In genomic region chr3:130699765-130700164, GRCh38 we compare ENCODE assay signal across 8 cellular contexts. TPM values are rescaled to one million over a fixed set of nuclear protein-coding genes. Genes with fewer than 3 reads are reported as not detected.
DNase-seq lines count a peak whose midpoint lies in the region; ATAC-seq, FAIRE-seq and TF ChIP-seq lines count a peak whose summit lies in the region.

No MANE protein-coding gene starts in this region.

- no peaks in the 10 kb centered on the region for H3K9me2 ChIP-seq in GM23338 (ENCODE audit: insufficient read depth)

- H3K9me3 Mint-ChIP-seq in Calu3 (ENCODE audit: low read depth, unreplicated experiment) (no peaks in the 10 kb centered on the region), GM23338 (no peaks in the 10 kb centered on the region), glutamatergic neuron (ENCODE audit: unreplicated experiment) (no peaks in the 10 kb centered on the region)
- no peaks in the 10 kb centered on the region for H3K9me3 Mint-ChIP-seq in activated naive CD4-positive, alpha-beta T cell treated with anti-CD3 and anti-CD28 coated beads, Interleukin-2, amount 10 ng/mL, durations not matched to agents 7 days and 5 days

- no peak overlapping the region for H3K4me3 ChIP-seq in GM23338
- no peak overlapping the region for H3K4me3 ChIP-seq in aorta (ENCODE audit: low read length in 2 of 2)

- no peaks in the 10 kb centered on the region for H3K9me3 ChIP-seq in aorta (ENCODE audit: control insufficient read depth, low read length)

- no peaks in the 10 kb centered on the region for H3F3A ChIP-seq in GM23338 (replicated peaks; ENCODE audit: low read depth)

- no peaks in the 10 kb centered on the region for H3K27me3 ChIP-seq in GM23338 (ENCODE audit: insufficient read depth)
- H3K27me3 ChIP-seq in aorta (ENCODE audit: control insufficient read depth in 1 of 2, insufficient read depth in 2 of 2, low read length in 1 of 2): no peaks in the 10 kb centered on the region

- DNase-seq in Calu3: peak; percentile 44
- peak; percentile 69 for DNase-seq in GM23338 (ENCODE audit: low spot score)
- peak; percentile 53 for DNase-seq in RPMI8226
- no peak for DNase-seq in glutamatergic neuron
- no peak for DNase-seq in aorta
- no peak for DNase-seq in activated naive CD4-positive, alpha-beta T cell treated with anti-CD3 and anti-CD28 coated beads, Interleukin-2, amount 10 ng/mL, durations not matched to agents 7 days and 5 days
- no peak for DNase-seq in OCI-M2 (lab: John Stamatoyannopoulos, UW; ENCODE audit: unreplicated experiment)
- no peak for DNase-seq in frontal cortex (ENCODE audit: low spot score in 2 of 2)

- H3K4me3 Mint-ChIP-seq in Calu3 (ENCODE audit: low read depth, unreplicated experiment) (no peak overlapping the region), GM23338 (no peak overlapping the region), glutamatergic neuron (ENCODE audit: unreplicated experiment) (no peak overlapping the region)
- H3K4me3 Mint-ChIP-seq in activated naive CD4-positive, alpha-beta T cell treated with anti-CD3 and anti-CD28 coated beads, Interleukin-2, amount 10 ng/mL, durations not matched to agents 7 days and 5 days: no peak overlapping the region

- H3K27me3 Mint-ChIP-seq in Calu3 (ENCODE audit: unreplicated experiment) (no peaks in the 10 kb centered on the region), GM23338 (ENCODE audit: insufficient read depth, low read depth, poor library complexity) (no peaks in the 10 kb centered on the region), glutamatergic neuron (ENCODE audit: unreplicated experiment) (no peaks in the 10 kb centered on the region)
- no peaks in the 10 kb centered on the region for H3K27me3 Mint-ChIP-seq in activated naive CD4-positive, alpha-beta T cell treated with anti-CD3 and anti-CD28 coated beads, Interleukin-2, amount 10 ng/mL, durations not matched to agents 7 days and 5 days

- H3K36me3 ChIP-seq in GM23338 (ENCODE audit: insufficient read depth): peaks cover 3% of the 10 kb centered on the region; the same call in 1 of the 2 replicates
- peaks cover 3 to 7% of the 10 kb centered on the region in 2 donors for H3K36me3 ChIP-seq in aorta (ENCODE audit: control insufficient read depth in 1 of 2, insufficient read depth in 2 of 2, low read length in 1 of 2)

- no peak overlapping the region for H3K27ac Mint-ChIP-seq in Calu3 (ENCODE audit: unreplicated experiment)
- H3K27ac Mint-ChIP-seq in GM23338: no peak overlapping the region
- H3K27ac Mint-ChIP-seq in glutamatergic neuron (ENCODE audit: unreplicated experiment): no peak overlapping the region
- no peak overlapping the region for H3K27ac Mint-ChIP-seq in activated naive CD4-positive, alpha-beta T cell treated with anti-CD3 and anti-CD28 coated beads, Interleukin-2, amount 10 ng/mL, durations not matched to agents 7 days and 5 days

- H3K4me1 Mint-ChIP-seq in Calu3 (ENCODE audit: low read depth, unreplicated experiment) (no peaks in the 10 kb centered on the region), GM23338 (no peaks in the 10 kb centered on the region), glutamatergic neuron (ENCODE audit: low read depth, unreplicated experiment) (no peaks in the 10 kb centered on the region)
- H3K4me1 Mint-ChIP-seq in activated naive CD4-positive, alpha-beta T cell treated with anti-CD3 and anti-CD28 coated beads, Interleukin-2, amount 10 ng/mL, durations not matched to agents 7 days and 5 days: no peaks in the 10 kb centered on the region

- H3K4me2 ChIP-seq in GM23338: no peak overlapping the region

- no peaks in the 10 kb centered on the region for H4K20me1 ChIP-seq in GM23338 (replicated peaks; ENCODE audit: insufficient read depth)

- H3K36me3 Mint-ChIP-seq in Calu3 (ENCODE audit: insufficient read depth, unreplicated experiment) (peaks cover 15% of the 10 kb centered on the region), GM23338 (ENCODE audit: low read depth) (peaks cover 38% of the 10 kb centered on the region), glutamatergic neuron (ENCODE audit: unreplicated experiment) (peaks cover 10% of the 10 kb centered on the region)
- peaks cover 18% of the 10 kb centered on the region for H3K36me3 Mint-ChIP-seq in activated naive CD4-positive, alpha-beta T cell treated with anti-CD3 and anti-CD28 coated beads, Interleukin-2, amount 10 ng/mL, durations not matched to agents 7 days and 5 days

- no peak for FAIRE-seq in frontal cortex (lab: Jason Lieb, UNC)

- BruUV-seq in Calu3 (replicated peaks; lab: Mats Ljungman, UMichigan): no TSS peak

- intact Hi-C loops in Calu3 (cut with micrococcal nuclease; ENCODE audit: unreplicated experiment) (loop anchor here (1.0 to 5.0 kb wide), 4 partner anchors 194 to 422 kb away; no protein-coding TSS in a partner anchor), aorta (cut with DNase I) (no loop called here)

- no peaks in the 10 kb centered on the region for H3K4me1 ChIP-seq in GM23338 (ENCODE audit: insufficient read depth)
- no peaks in the 10 kb centered on the region for H3K4me1 ChIP-seq in aorta (ENCODE audit: control insufficient read depth in 1 of 2, insufficient read depth in 2 of 2, low read length in 2 of 2)

- CTCF ChIA-PET in Calu3 (lab: Charles Lee): no interaction called here
- CTCF ChIA-PET in activated naive CD4-positive, alpha-beta T cell treated with anti-CD3 and anti-CD28 coated beads, Interleukin-2, amount 10 ng/mL, durations not matched to agents 7 days and 5 days (lab: Charles Lee): interaction anchor here (0.8 to 3.7 kb wide), 2 partner anchors 59 to 193 kb away, joined by 3 to 27 read pairs; partner anchors contain the start of gene ATP2C1

- H3K79me2 ChIP-seq in GM23338 (replicated peaks; ENCODE audit: insufficient read depth): no peaks in the 10 kb centered on the region

- H3K27ac ChIP-seq in GM23338 (ENCODE audit: low read depth) (no peak overlapping the region), aorta (ENCODE audit: low read depth in 1 of 2, low read length in 2 of 2) (no peak overlapping the region)

- ATAC-seq in GM23338: peak; percentile 55; the same call in 2 of the 3 replicates
- ATAC-seq in aorta (ENCODE audit: low FRiP score): no peak

- no peak overlapping the region for H2AFZ ChIP-seq in GM23338

- TF ChIP-seq CTCF in Calu3 (IDR thresholded peaks at IDR 0.05; ENCODE audit: unreplicated experiment): peak; percentile 77
- TF ChIP-seq CTCF in GM23338 (conservative IDR thresholded peaks at IDR 0.05; ENCODE audit: low read depth in 2 of 2): peak; percentile 71 to 80
- TF ChIP-seq CTCF in glutamatergic neuron (IDR thresholded peaks at IDR 0.05; ENCODE audit: partially characterized antibody, unreplicated experiment): peak; percentile 45

TF ChIP-seq in GM23338, 12 proteins besides CTCF, POLR2A, EP300 and RAD21:
- no peak for TF ChIP-seq ZNF114 (CRISPR knock-in tag; IDR thresholded peaks at IDR 0.05)

RNA-seq across cellular contexts. Expression of gene PIK3R4, which starts 46.9 kb away (rescaled TPM):
- total RNA-seq in Calu3 (2022) (42.6 and 47.3 TPM in 2 replicates), glutamatergic neuron (ENCODE audit: unreplicated experiment) (19.4 TPM), aorta (10 to 100 TPM; 20.5 to 22.3 TPM), frontal cortex (51.0 TPM)
- total RNA-seq in GM23338 (2014; rRNA removed; shearing (Covaris generic)): 47.5 and 65.1 TPM in 2 replicates
- polyA plus RNA-seq in GM23338 (2016; fragmentation: Nextera tagmentation; extraction: Ambion mirVana) (48.8 and 61.4 TPM in 2 replicates), aorta (10 to 100 TPM; 14.3 to 19.4 TPM)

Comparison
In these comparisons a context has a peak if more than half of its experiments do, and no peak if none do; other contexts are left out.
1. DNase-seq: peak in Calu3 (single experiment), GM23338 (single experiment) and RPMI8226 (single experiment); none in glutamatergic neuron (single experiment), aorta (0 of 2), activated naive CD4-positive, alpha-beta T cell treated with anti-CD3 and anti-CD28 coated beads, Interleukin-2, amount 10 ng/mL, durations not matched to agents 7 days and 5 days (single experiment), OCI-M2 (single experiment) and frontal cortex (0 of 2).
2. Peak in every context shown above with its lines, with median percentiles within 50 percentile points of each other: CTCF ChIP-seq.